18 cellular contexts compared by ENCODE assay signal in genomic region chr1:115649964-115650363, GRCh38. TPM values are rescaled to one million over a fixed set of nuclear protein-coding genes. Genes with fewer than 3 reads are reported as not detected.
DNase-seq lines count a peak whose midpoint lies in the region; ATAC-seq and TF ChIP-seq lines count a peak whose summit lies in the region.
"Had no signal": no experiment of that assay in that cellular context is flagged by ENCODE, and none has a peak within 500 bp of the region (broad histone marks: within the 10 kb centered on the region; RNA-seq: fewer than 3 reads in every experiment).

No MANE protein-coding gene starts in this region.

- peaks cover 9% of the 10 kb centered on the region for H3K36me3 Mint-ChIP-seq in progenitor cell of endocrine pancreas (ENCODE audit: insufficient read depth)
- H3K36me3 Mint-ChIP-seq: activated naive CD4-positive, alpha-beta T cell treated with anti-CD3 and anti-CD28 coated beads, Interleukin-2, amount 50 U/mL, for 72 hours had no signal

- no peak for DNase-seq in SK-N-MC (ENCODE audit: low read depth, low spot score)
- DNase-seq in progenitor cell of endocrine pancreas (ENCODE audit: low spot score, unreplicated experiment): no peak
- no peak for DNase-seq in hepatic stellate cell (ENCODE audit: low spot score)
- DNase-seq in Karpas-422: no peak
- DNase-seq: activated CD8-positive, alpha-beta memory T cell treated with anti-CD3 and anti-CD28 coated beads, Interleukin-2, amount 50 U/mL, for 4 hours; C1 segment of cervical spinal cord; cerebellar nuclear complex; glutamatergic neuron; naive thymus-derived CD4-positive, alpha-beta T cell; NCI-H1105; PC-3; right cardiac atrium; stimulated activated CD4-positive, alpha-beta T cell treated with anti-CD3 and anti-CD28 coated beads, Interleukin-4, amount 100 ng/mL, for 4 hours had no signal

- H4K20me1 ChIP-seq in Karpas-422 (ENCODE audit: insufficient read depth, low read depth, low read length): no peaks in the 10 kb centered on the region

- no peak for TF ChIP-seq CTCF in progenitor cell of endocrine pancreas (IDR thresholded peaks at IDR 0.05; ENCODE audit: unreplicated experiment)

- peaks cover 15% of the 10 kb centered on the region for H3K4me1 Mint-ChIP-seq in progenitor cell of endocrine pancreas (ENCODE audit: low read depth)

- no peaks in the 10 kb centered on the region for H3K9me2 ChIP-seq in Karpas-422 (replicated peaks; ENCODE audit: insufficient read depth, low read length)

- ATAC-seq in HG03460 (IDR thresholded peaks at IDR 0.05; ENCODE audit: unreplicated experiment): no peak
- no peak for ATAC-seq in GM21619 (IDR thresholded peaks at IDR 0.05; ENCODE audit: unreplicated experiment)
- ATAC-seq: naive thymus-derived CD4-positive, alpha-beta T cell; PC-3; right cardiac atrium had no signal

- no peaks in the 10 kb centered on the region for H3K79me2 ChIP-seq in Karpas-422 (ENCODE audit: low read length)

- peak overlapping the region; percentile 51 for H3K4me3 Mint-ChIP-seq in progenitor cell of endocrine pancreas (ENCODE audit: low read depth)

- H3K27me3 Mint-ChIP-seq in progenitor cell of endocrine pancreas: no peaks in the 10 kb centered on the region

- H3K9me3 ChIP-seq in HUES6 (ENCODE audit: control insufficient read depth, insufficient read depth, low read depth, low read length): no peaks in the 10 kb centered on the region
- no peaks in the 10 kb centered on the region for H3K9me3 ChIP-seq in SK-N-MC (ENCODE audit: low read depth, low read length)
- H3K9me3 ChIP-seq in iPS-18a (ENCODE audit: control insufficient read depth, low read depth, low read length): no peaks in the 10 kb centered on the region
- no peaks in the 10 kb centered on the region for H3K9me3 ChIP-seq in Karpas-422 (ENCODE audit: low read length)

- no peak overlapping the region for H2AFZ ChIP-seq in Karpas-422 (ENCODE audit: low read length)

- peak overlapping the region; percentile 16 for H3K4me3 ChIP-seq in HUES6 (ENCODE audit: low read depth, low read length)
- H3K4me3 ChIP-seq in SK-N-MC: peak overlapping the region; percentile 61
- H3K4me3 ChIP-seq in iPS-18a (ENCODE audit: low read length): peak overlapping the region; percentile 33
- H3K4me3 ChIP-seq in Karpas-422 (ENCODE audit: low read length): no peak overlapping the region

- H3K27ac ChIP-seq in HUES6 (ENCODE audit: low read depth, low read length) (peak overlapping the region; percentile 66; the same call in 1 of the 2 replicates), SK-N-MC (peak overlapping the region; percentile 79), iPS-18a (ENCODE audit: low read length) (peak overlapping the region; percentile 2), Karpas-422 (ENCODE audit: low read length) (no peak overlapping the region)

- no peak overlapping the region for H3K27ac Mint-ChIP-seq in progenitor cell of endocrine pancreas
- H3K27ac Mint-ChIP-seq: activated naive CD4-positive, alpha-beta T cell treated with anti-CD3 and anti-CD28 coated beads, Interleukin-2, amount 50 U/mL, for 72 hours had no signal

- no peaks in the 10 kb centered on the region for H3K9me3 Mint-ChIP-seq in progenitor cell of endocrine pancreas (ENCODE audit: low read depth)
- H3K9me3 Mint-ChIP-seq: activated naive CD4-positive, alpha-beta T cell treated with anti-CD3 and anti-CD28 coated beads, Interleukin-2, amount 50 U/mL, for 72 hours; naive thymus-derived CD4-positive, alpha-beta T cell had no signal

- H3K27me3 ChIP-seq in HUES6 (ENCODE audit: control insufficient read depth, insufficient read depth, low read length) (no peaks in the 10 kb centered on the region), iPS-18a (ENCODE audit: control insufficient read depth, insufficient read depth, low read length) (no peaks in the 10 kb centered on the region), Karpas-422 (ENCODE audit: low read length) (no peaks in the 10 kb centered on the region)

- H3K9ac ChIP-seq in HUES6 (ENCODE audit: low read length) (peak overlapping the region; percentile 52), SK-N-MC (ENCODE audit: insufficient read length) (no peak overlapping the region), iPS-18a (ENCODE audit: low read length) (no peak overlapping the region), Karpas-422 (ENCODE audit: low read length) (no peak overlapping the region)

- H3K36me3 ChIP-seq in HUES6 (ENCODE audit: control insufficient read depth, insufficient read depth, low read length) (peaks cover 20% of the 10 kb centered on the region), SK-N-MC (ENCODE audit: insufficient read depth, low read length) (peaks cover 20% of the 10 kb centered on the region), iPS-18a (ENCODE audit: control insufficient read depth, low read depth, low read length) (peaks cover 4% of the 10 kb centered on the region), Karpas-422 (ENCODE audit: insufficient read depth, low read length) (no peaks in the 10 kb centered on the region)

- no peak overlapping the region for H3K4me2 ChIP-seq in Karpas-422 (ENCODE audit: low read depth, low read length, poor library complexity, severe bottlenecking)

- H3K4me1 ChIP-seq in HUES6 (ENCODE audit: control insufficient read depth, insufficient read depth, low read length) (peaks cover 76% of the 10 kb centered on the region), iPS-18a (ENCODE audit: control insufficient read depth, low read depth, low read length) (peaks cover 60% of the 10 kb centered on the region), Karpas-422 (ENCODE audit: low read length) (no peaks in the 10 kb centered on the region)

RNA-seq across cellular contexts. Expression of gene VANGL1, which starts 8.2 kb away (rescaled TPM):
- 22.9 and 25.8 TPM in 2 replicates for total RNA-seq in progenitor cell of endocrine pancreas
- total RNA-seq in Karpas-422 (2014; rRNA removed; shearing (Covaris generic); ENCODE audit: low replicate concordance): 0.11 TPM in 1 of 2 replicates, not detected in the other

Comparison
In these comparisons a context has a peak if more than half of its experiments do, and no peak if none do; other contexts are left out.
1. RNA of gene VANGL1, which starts 8.2 kb away (total RNA-seq): 22.9 to 25.8 TPM in progenitor cell of endocrine pancreas; 0.11 TPM in Karpas-422; every median in the first group is over 10 times any median in the second.